ENCODE assay signal across 12 cellular contexts in the genomic region with DNA sequence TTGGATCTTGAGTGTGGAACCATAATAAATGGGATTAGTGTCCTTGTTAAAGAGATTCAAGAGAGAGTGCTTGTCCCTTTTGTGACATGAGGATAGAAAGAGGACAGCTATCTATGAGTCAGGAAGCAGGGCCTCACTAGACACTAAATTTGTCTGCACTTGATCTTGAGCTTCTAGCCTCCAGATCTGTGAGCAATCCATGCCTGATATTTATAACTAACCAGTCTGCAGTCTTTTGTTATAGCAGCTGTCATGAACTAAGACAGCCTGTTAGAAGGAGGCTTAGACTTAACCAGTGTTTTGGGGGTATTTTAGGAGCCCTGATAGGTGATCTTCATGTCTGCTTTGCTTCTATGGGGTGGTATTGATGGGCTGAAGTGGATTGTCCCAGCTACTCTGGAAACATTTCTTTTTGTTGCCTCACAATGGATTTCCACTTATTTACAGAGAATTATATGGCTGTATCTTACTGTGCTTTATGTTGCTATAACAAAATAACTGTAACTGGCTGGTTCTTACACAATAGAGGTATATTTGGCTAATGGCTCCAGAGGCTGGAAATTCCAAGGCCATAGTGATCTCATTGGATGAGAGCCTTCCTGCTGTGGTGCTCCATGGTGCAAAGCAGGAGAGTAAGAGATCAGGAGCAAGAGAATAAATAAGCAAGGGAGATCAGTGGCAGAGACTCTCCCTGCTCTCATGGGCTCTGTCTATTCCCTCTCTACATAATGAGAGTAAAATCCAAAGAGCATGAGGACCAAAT. TPM values are rescaled to one million over a fixed set of nuclear protein-coding genes. Genes with fewer than 3 reads are reported as not detected.
DNase-seq lines count a peak whose midpoint lies in the region; FAIRE-seq and TF ChIP-seq lines count a peak whose summit lies in the region.
"Had no signal": no experiment of that assay in that cellular context is flagged by ENCODE, and none has a peak within 500 bp of the region (broad histone marks: within the 10 kb centered on the region; RNA-seq: fewer than 3 reads in every experiment).

No MANE protein-coding gene starts in this region.

- POLR2A ChIA-PET in CD8-positive, alpha-beta memory T cell (lab: Charles Lee): no interaction called here

- peaks cover 0 to 2% (median 0%) of the 10 kb centered on the region in 5 donors for H3K9me3 Mint-ChIP-seq in CD8-positive, alpha-beta memory T cell
- H3K9me3 Mint-ChIP-seq in brain: peaks cover 4 to 21% (median 12%) of the 10 kb centered on the region in 5 experiments
- H3K9me3 Mint-ChIP-seq in T-helper 2 cell treated with Interferon-gamma antibody and Interleukin-4, amounts not matched to agents 5 μg/mL and 100 μg/mL, for 36 hours: peaks cover 5% of the 10 kb centered on the region

- intact Hi-C loops in posterior vena cava (cut with DNase I): no loop called here

- peak; percentile 29 for FAIRE-seq in keratinocyte (lab: Jason Lieb, UNC)
- FAIRE-seq: D721Med had no signal

- H3K27me3 Mint-ChIP-seq in CD8-positive, alpha-beta memory T cell: peaks cover 0 to 2% of the 10 kb centered on the region in 2 donors
- no peaks in the 10 kb centered on the region for H3K27me3 Mint-ChIP-seq in brain
- no peaks in the 10 kb centered on the region for H3K27me3 Mint-ChIP-seq in T-helper 2 cell treated with Interferon-gamma antibody and Interleukin-4, amounts not matched to agents 5 μg/mL and 100 μg/mL, for 36 hours (ENCODE audit: low read depth)

- H3K9me3 ChIP-seq in CD8-positive, alpha-beta memory T cell (ENCODE audit: low read length): no peaks in the 10 kb centered on the region
- H3K9me3 ChIP-seq in keratinocyte (ENCODE audit: control insufficient read depth, low read depth, low read length): no peaks in the 10 kb centered on the region

- CTCF ChIA-PET in CD8-positive, alpha-beta memory T cell (lab: Charles Lee): no interaction called here

- H2AFZ ChIP-seq in keratinocyte (ENCODE audit: control insufficient read depth, low read length): no peak overlapping the region

- DNase-seq in CD8-positive, alpha-beta memory T cell: no peak
- DNase-seq in keratinocyte (ENCODE audit: low read depth, low spot score): no peak
- peak; percentile 84 for DNase-seq in renal cortical epithelial cell (ENCODE audit: low read depth)
- DNase-seq in NCI-H1930 (lab: John Stamatoyannopoulos, UW): no peak
- no peak for DNase-seq in NCI-H2107 treated with DMSO at 0.1 percent for 48 hours (lab: John Stamatoyannopoulos, UW; ENCODE audit: unreplicated experiment)
- DNase-seq in T-helper 2 cell treated with Interferon-gamma antibody and Interleukin-4, amounts not matched to agents 5 μg/mL and 100 μg/mL, for 36 hours (ENCODE audit: low spot score): no peak
- no peak for DNase-seq in posterior vena cava (ENCODE audit: low spot score)
- DNase-seq: activated T-cell treated with anti-CD3 and anti-CD28 coated beads, Interleukin-2, amount 50 U/mL, for 4 hours; effector CD4-positive, alpha-beta T cell; NCI-H510A had no signal

- H3K4me3 ChIP-seq in CD8-positive, alpha-beta memory T cell (ENCODE audit: low read length): no peak overlapping the region
- no peak overlapping the region for H3K4me3 ChIP-seq in keratinocyte (ENCODE audit: control insufficient read depth in 2 of 3, extremely low read depth in 1 of 3, insufficient read depth in 2 of 3, low read depth in 1 of 3, low read length in 3 of 3)

- TF ChIP-seq CTCF in brain (conservative IDR thresholded peaks at IDR 0.05) (no peak), keratinocyte (optimal IDR thresholded peaks at IDR 0.05 in 1 of 3, IDR thresholded peaks at IDR 0.05 in 1 of 3, conservative IDR thresholded peaks at IDR 0.05 in 1 of 3; ENCODE audit: extremely low read depth in 1 of 3, insufficient read depth in 2 of 3, low read length in 3 of 3) (no peak)

- no peaks in the 10 kb centered on the region for H3K4me1 Mint-ChIP-seq in CD8-positive, alpha-beta memory T cell
- peaks cover 20% of the 10 kb centered on the region for H3K4me1 Mint-ChIP-seq in brain
- no peaks in the 10 kb centered on the region for H3K4me1 Mint-ChIP-seq in T-helper 2 cell treated with Interferon-gamma antibody and Interleukin-4, amounts not matched to agents 5 μg/mL and 100 μg/mL, for 36 hours (ENCODE audit: low read depth)

- H3K4me2 ChIP-seq in keratinocyte (ENCODE audit: control insufficient read depth, extremely low read depth, insufficient read depth, low read depth, low read length): no peak overlapping the region

- no peaks in the 10 kb centered on the region for H3K36me3 ChIP-seq in CD8-positive, alpha-beta memory T cell (ENCODE audit: insufficient read depth, low read length)
- H3K36me3 ChIP-seq in keratinocyte (ENCODE audit: control insufficient read depth in 2 of 2, extremely low read depth in 1 of 2, insufficient read depth in 2 of 2, low read length in 2 of 2): no peaks in the 10 kb centered on the region

- no peaks in the 10 kb centered on the region for H3K79me2 ChIP-seq in keratinocyte (ENCODE audit: control insufficient read depth, insufficient read depth, low read length)

- no peaks in the 10 kb centered on the region for H3K4me1 ChIP-seq in CD8-positive, alpha-beta memory T cell (ENCODE audit: insufficient read depth, low read length)
- peaks cover 14% of the 10 kb centered on the region for H3K4me1 ChIP-seq in keratinocyte (ENCODE audit: control insufficient read depth, extremely low read depth, insufficient read depth, low read length)

- H3K27ac ChIP-seq in CD8-positive, alpha-beta memory T cell (ENCODE audit: low read depth, low read length): peak overlapping the region; percentile 71
- H3K27ac ChIP-seq in keratinocyte (ENCODE audit: control insufficient read depth, insufficient read depth, low read length): peak overlapping the region; percentile 63

- H3K27me3 ChIP-seq in CD8-positive, alpha-beta memory T cell (ENCODE audit: insufficient read depth, low read length, poor library complexity, severe bottlenecking): no peaks in the 10 kb centered on the region
- H3K27me3 ChIP-seq in keratinocyte (ENCODE audit: control insufficient read depth, extremely low read depth, insufficient read depth, low read length): no peaks in the 10 kb centered on the region

- dilution Hi-C loops in keratinocyte (cut with MboI; ENCODE audit: extremely low pct_ligation_motif_present, low sequenced_read_pairs): no loop called here

- H3K4me3 Mint-ChIP-seq in CD8-positive, alpha-beta memory T cell: no peak overlapping the region
- H3K4me3 Mint-ChIP-seq in brain: peak overlapping the region in 3 of 5 experiments; percentile 1 to 62 (median 58)
- no peak overlapping the region for H3K4me3 Mint-ChIP-seq in T-helper 2 cell treated with Interferon-gamma antibody and Interleukin-4, amounts not matched to agents 5 μg/mL and 100 μg/mL, for 36 hours
- H3K4me3 Mint-ChIP-seq: activated T-cell treated with anti-CD3 and anti-CD28 coated beads, Interleukin-2, amount 50 U/mL, for 4 hours had no signal

- peaks cover 0 to 10% (median 0%) of the 10 kb centered on the region in 3 donors for H3K36me3 Mint-ChIP-seq in CD8-positive, alpha-beta memory T cell
- H3K36me3 Mint-ChIP-seq in brain: peaks cover 14% of the 10 kb centered on the region
- H3K36me3 Mint-ChIP-seq in T-helper 2 cell treated with Interferon-gamma antibody and Interleukin-4, amounts not matched to agents 5 μg/mL and 100 μg/mL, for 36 hours (ENCODE audit: low read depth): no peaks in the 10 kb centered on the region

- H4K20me1 ChIP-seq in keratinocyte (ENCODE audit: control insufficient read depth, extremely low read depth, insufficient read depth, low read length): no peaks in the 10 kb centered on the region

- no peak overlapping the region for H3K27ac Mint-ChIP-seq in CD8-positive, alpha-beta memory T cell
- peak overlapping the region; percentile 75 to 96 (median 90) for H3K27ac Mint-ChIP-seq in brain
- H3K27ac Mint-ChIP-seq in T-helper 2 cell treated with Interferon-gamma antibody and Interleukin-4, amounts not matched to agents 5 μg/mL and 100 μg/mL, for 36 hours: no peak overlapping the region

- H3K9me1 ChIP-seq in keratinocyte (ENCODE audit: control insufficient read depth, extremely low read depth, insufficient read depth, low read length): no peaks in the 10 kb centered on the region

- H3K9ac ChIP-seq in keratinocyte (ENCODE audit: control insufficient read depth, extremely low read depth, insufficient read depth, low read length): no peak overlapping the region

RNA-seq across cellular contexts. Expression of gene AKR1C3, which starts 23.4 kb away (rescaled TPM):
- under 1 TPM in 1 of 2 experiments, not detected in 1; 0.75 TPM for total RNA-seq in CD8-positive, alpha-beta memory T cell
- polyA plus RNA-seq in CD8-positive, alpha-beta memory T cell: 4.2 TPM
- polyA plus RNA-seq in brain (ENCODE audit: insufficient read depth, low read depth, low replicate concordance) (7.8 TPM), keratinocyte (11.7 to 120 TPM (median 27.3 TPM) in 3 replicates)
- 24.3 TPM for polyA plus RNA-seq in keratinocyte (2011; ENCODE audit: low read depth)
- polyA plus RNA-seq in keratinocyte (2011; cell fraction: cytosol; rRNA removed): 44.3 and 44.7 TPM in 2 replicates
- polyA plus RNA-seq in keratinocyte (2011; cell fraction: nucleus; rRNA removed): 47.7 and 61.6 TPM in 2 replicates
- 6.8 and 28.2 TPM in 2 replicates for polyA plus RNA-seq in keratinocyte (2012; ENCODE audit: low replicate concordance)
- polyA minus RNA-seq in keratinocyte: 1.8 to 50.6 TPM (median 14.4 TPM) in 3 replicates
- 12.9 TPM for polyA minus RNA-seq in keratinocyte (2011; cell fraction: cytosol; rRNA and poly(A)+ RNA removed)
- 10.3 and 18.2 TPM in 2 replicates for polyA minus RNA-seq in keratinocyte (2011; cell fraction: nucleus; rRNA and poly(A)+ RNA removed)
- total RNA-seq in renal cortical epithelial cell (69.8 and 71.9 TPM in 2 replicates), posterior vena cava (10 to 100 TPM; 21.0 to 29.6 TPM)

Comparison
In these comparisons a context has a peak if more than half of its experiments do, and no peak if none do; other contexts are left out.
1. H3K27ac Mint-ChIP-seq: peak in brain (5 of 5); none in CD8-positive, alpha-beta memory T cell (0 of 8) and T-helper 2 cell treated with Interferon-gamma antibody and Interleukin-4, amounts not matched to agents 5 μg/mL and 100 μg/mL, for 36 hours (single experiment).
2. H3K4me3 Mint-ChIP-seq: peak in brain (3 of 5); none in CD8-positive, alpha-beta memory T cell (0 of 7) and T-helper 2 cell treated with Interferon-gamma antibody and Interleukin-4, amounts not matched to agents 5 μg/mL and 100 μg/mL, for 36 hours (single experiment).
3. RNA of gene AKR1C3, which starts 23.4 kb away (total RNA-seq): 69.8 to 71.9 TPM in renal cortical epithelial cell and 21.0 to 29.6 TPM in posterior vena cava; 0.75 TPM in CD8-positive, alpha-beta memory T cell; every median in the first group is over 10 times any median in the second.